18 cellular contexts compared by ENCODE assay signal in genomic region chr12:49819786-49820185, GRCh38. TPM values are rescaled to one million over a fixed set of nuclear protein-coding genes. Genes with fewer than 3 reads are reported as not detected.
A peak's percentile ranks its signal among the peaks of the same experiment; 100 is the strongest.
DNase-seq lines count a peak whose midpoint lies in the region; ATAC-seq, FAIRE-seq and TF ChIP-seq lines count a peak whose summit lies in the region.
"Had no signal": no experiment of that assay in that cellular context is flagged by ENCODE, and none has a peak within 500 bp of the region (broad histone marks: within the 10 kb centered on the region; RNA-seq: fewer than 3 reads in every experiment).

No MANE protein-coding gene starts in this region.

- no peaks in the 10 kb centered on the region for H3K9me3 Mint-ChIP-seq in activated CD8-positive, alpha-beta T cell treated with anti-CD3 and anti-CD28 coated beads, Interleukin-2, amount 10 ng/mL, durations not matched to agents 7 days and 5 days (ENCODE audit: insufficient read depth)
- no peaks in the 10 kb centered on the region for H3K9me3 Mint-ChIP-seq in activated CD8-positive, alpha-beta T cell treated with anti-CD3 and anti-CD28 coated beads for 36 hours
- H3K9me3 Mint-ChIP-seq in chondrocyte (ENCODE audit: low read depth) = no peaks in the 10 kb centered on the region
- H3K9me3 Mint-ChIP-seq: WTC11 had no signal

- H3K27me3 ChIP-seq in osteoblast (ENCODE audit: insufficient read depth, low read length) = no peaks in the 10 kb centered on the region
- H3K27me3 ChIP-seq: breast epithelium, heart right ventricle, right lobe of liver had no signal

- H3K27me3 Mint-ChIP-seq in activated CD8-positive, alpha-beta T cell treated with anti-CD3 and anti-CD28 coated beads, Interleukin-2, amount 10 ng/mL, durations not matched to agents 7 days and 5 days (ENCODE audit: low read depth) = no peaks in the 10 kb centered on the region
- H3K27me3 Mint-ChIP-seq in activated CD8-positive, alpha-beta T cell treated with anti-CD3 and anti-CD28 coated beads for 36 hours = no peaks in the 10 kb centered on the region
- H3K27me3 Mint-ChIP-seq in chondrocyte (ENCODE audit: low read depth) = no peaks in the 10 kb centered on the region

- CTCF ChIA-PET in activated CD8-positive, alpha-beta T cell treated with anti-CD3 and anti-CD28 coated beads, Interleukin-2, amount 10 ng/mL, durations not matched to agents 7 days and 5 days (lab: Charles Lee) = interaction anchor here (0.7 to 4.2 kb wide), 4 partner anchors 17 to 57 kb away, joined by 3 to 21 read pairs (median 9); no protein-coding TSS in a partner anchor
- CTCF ChIA-PET in activated CD8-positive, alpha-beta T cell treated with anti-CD3 and anti-CD28 coated beads for 36 hours (lab: Charles Lee) = interaction anchor here (0.7 to 3.3 kb wide), 5 partner anchors 9 to 126 kb away, joined by 3 to 18 read pairs (median 7); no protein-coding TSS in a partner anchor

- TF ChIP-seq CTCF in activated CD8-positive, alpha-beta T cell treated with anti-CD3 and anti-CD28 coated beads for 36 hours (IDR thresholded peaks at IDR 0.05) = no peak
- TF ChIP-seq CTCF in chondrocyte (IDR thresholded peaks at IDR 0.05) = no peak
- TF ChIP-seq CTCF in osteoblast (IDR thresholded peaks at IDR 0.05; ENCODE audit: extremely low read depth, low read depth, low read length) = no peak

- no peak for ATAC-seq in activated CD8-positive, alpha-beta T cell treated with anti-CD3 and anti-CD28 coated beads, Interleukin-2, amount 10 ng/mL, durations not matched to agents 7 days and 5 days
- no peak for ATAC-seq in activated CD8-positive, alpha-beta T cell treated with anti-CD3 and anti-CD28 coated beads for 36 hours
- ATAC-seq in GM19467 (IDR thresholded peaks at IDR 0.05; ENCODE audit: unreplicated experiment) = no peak
- ATAC-seq: mucosa of descending colon, right lobe of liver had no signal

- POLR2A ChIA-PET in activated CD8-positive, alpha-beta T cell treated with anti-CD3 and anti-CD28 coated beads, Interleukin-2, amount 10 ng/mL, durations not matched to agents 7 days and 5 days (lab: Charles Lee) = interaction anchor here (1.3 kb wide), 1 partner anchor 23 kb away, joined by 3 read pairs; the partner anchor contains the start of gene BCDIN3D
- POLR2A ChIA-PET in activated CD8-positive, alpha-beta T cell treated with anti-CD3 and anti-CD28 coated beads for 36 hours (lab: Charles Lee) = interaction anchor here (0.8 to 1.7 kb wide), 2 partner anchors 23 to 58 kb away, joined by 3 to 8 read pairs; partner anchors contain the start of gene BCDIN3D

- peaks cover 13% of the 10 kb centered on the region for H3K4me1 ChIP-seq in osteoblast (ENCODE audit: insufficient read depth, low read length)
- H3K4me1 ChIP-seq: right lobe of liver had no signal

- H3K4me2 ChIP-seq in osteoblast (ENCODE audit: insufficient read depth, low read length) = no peak overlapping the region

- H3K4me3 ChIP-seq in osteoblast (ENCODE audit: insufficient read depth, low read length) = no peak overlapping the region
- H3K4me3 ChIP-seq: breast epithelium, heart right ventricle, mucosa of descending colon, right lobe of liver had no signal

- peaks cover 37% of the 10 kb centered on the region for H3K4me1 Mint-ChIP-seq in activated CD8-positive, alpha-beta T cell treated with anti-CD3 and anti-CD28 coated beads, Interleukin-2, amount 10 ng/mL, durations not matched to agents 7 days and 5 days (ENCODE audit: low read depth)
- peaks cover 26% of the 10 kb centered on the region for H3K4me1 Mint-ChIP-seq in activated CD8-positive, alpha-beta T cell treated with anti-CD3 and anti-CD28 coated beads for 36 hours (ENCODE audit: low read depth)
- peaks cover 33% of the 10 kb centered on the region for H3K4me1 Mint-ChIP-seq in chondrocyte (ENCODE audit: low read depth)

- peaks cover 58% of the 10 kb centered on the region for H3K79me2 ChIP-seq in osteoblast (ENCODE audit: insufficient read depth, low read length)

- H3K36me3 Mint-ChIP-seq in activated CD8-positive, alpha-beta T cell treated with anti-CD3 and anti-CD28 coated beads, Interleukin-2, amount 10 ng/mL, durations not matched to agents 7 days and 5 days (ENCODE audit: low read depth) = peaks cover 7% of the 10 kb centered on the region
- peaks cover 4% of the 10 kb centered on the region for H3K36me3 Mint-ChIP-seq in activated CD8-positive, alpha-beta T cell treated with anti-CD3 and anti-CD28 coated beads for 36 hours (ENCODE audit: low read depth)
- H3K36me3 Mint-ChIP-seq in chondrocyte (ENCODE audit: low read depth) = peaks cover 12% of the 10 kb centered on the region

- no peak overlapping the region for H2AFZ ChIP-seq in osteoblast (ENCODE audit: low read length)

- peaks cover 76% of the 10 kb centered on the region for H4K20me1 ChIP-seq in osteoblast (ENCODE audit: insufficient read depth, low read length)

- H3K4me3 Mint-ChIP-seq in activated CD8-positive, alpha-beta T cell treated with anti-CD3 and anti-CD28 coated beads, Interleukin-2, amount 10 ng/mL, durations not matched to agents 7 days and 5 days = no peak overlapping the region
- no peak overlapping the region for H3K4me3 Mint-ChIP-seq in activated CD8-positive, alpha-beta T cell treated with anti-CD3 and anti-CD28 coated beads for 36 hours
- no peak overlapping the region for H3K4me3 Mint-ChIP-seq in chondrocyte (ENCODE audit: unreplicated experiment)
- H3K4me3 Mint-ChIP-seq: WTC11 had no signal

- no peak for FAIRE-seq in HTR-8/SVneo (lab: Jason Lieb, UNC)

- intact Hi-C loops in activated CD8-positive, alpha-beta T cell treated with anti-CD3 and anti-CD28 coated beads for 36 hours (cut with micrococcal nuclease) = no loop called here

- H3K27ac ChIP-seq in osteoblast (ENCODE audit: low read depth, low read length) = no peak overlapping the region
- H3K27ac ChIP-seq: breast epithelium, C4-2B, right lobe of liver had no signal

- no peaks in the 10 kb centered on the region for H3K9me3 ChIP-seq in osteoblast (ENCODE audit: low read depth, low read length)
- H3K9me3 ChIP-seq: breast epithelium, heart right ventricle, mucosa of descending colon, right lobe of liver had no signal

- peak overlapping the region; percentile 45 for H3K27ac Mint-ChIP-seq in activated CD8-positive, alpha-beta T cell treated with anti-CD3 and anti-CD28 coated beads, Interleukin-2, amount 10 ng/mL, durations not matched to agents 7 days and 5 days
- H3K27ac Mint-ChIP-seq in activated CD8-positive, alpha-beta T cell treated with anti-CD3 and anti-CD28 coated beads for 36 hours = no peak overlapping the region
- H3K27ac Mint-ChIP-seq in chondrocyte (ENCODE audit: unreplicated experiment) = peak overlapping the region; percentile 6
- H3K27ac Mint-ChIP-seq: WTC11 had no signal

- no peak for DNase-seq in activated CD8-positive, alpha-beta T cell treated with anti-CD3 and anti-CD28 coated beads, Interleukin-2, amount 10 ng/mL, durations not matched to agents 7 days and 5 days
- DNase-seq in activated CD8-positive, alpha-beta T cell treated with anti-CD3 and anti-CD28 coated beads for 36 hours = no peak
- DNase-seq in HCEC 1CT (peak; percentile 21), chondrocyte (ENCODE audit: low spot score) (no peak), osteoblast (ENCODE audit: insufficient read length, low spot score, missing footprints) (peak; percentile 34), NCI-H524 treated with DMSO at 0.1 percent for 48 hours (lab: John Stamatoyannopoulos, UW) (no peak), HTR-8/SVneo (ENCODE audit: insufficient read length, low spot score) (no peak)
- DNase-seq: ACHN, GDM1, heart right ventricle, mucosa of descending colon, occipital lobe, right lobe of liver, SIG-M5 had no signal

- H3K36me3 ChIP-seq in osteoblast (ENCODE audit: insufficient read depth, low read length) = peaks cover 21% of the 10 kb centered on the region
- H3K36me3 ChIP-seq: breast epithelium, right lobe of liver had no signal

RNA-seq across cellular contexts. Expression of gene NCKAP5L, which starts 8.4 kb away (rescaled TPM):
- total RNA-seq in activated CD8-positive, alpha-beta T cell treated with anti-CD3 and anti-CD28 coated beads, Interleukin-2, amount 10 ng/mL, durations not matched to agents 7 days and 5 days = 1 to 10 TPM; 7.2 to 7.7 TPM
- total RNA-seq in activated CD8-positive, alpha-beta T cell treated with anti-CD3 and anti-CD28 coated beads for 36 hours = 1 to 10 TPM; 5.5 to 5.7 TPM
- total RNA-seq in chondrocyte = 36.3 to 47.6 TPM (median 46.0 TPM) in 3 replicates
- 34.8 and 40.5 TPM in 2 replicates for total RNA-seq in osteoblast

RNA-seq across cellular contexts. Expression of gene BCDIN3D, which starts 23.1 kb away (rescaled TPM):
- 1 to 10 TPM; 7.3 to 7.4 TPM for total RNA-seq in activated CD8-positive, alpha-beta T cell treated with anti-CD3 and anti-CD28 coated beads, Interleukin-2, amount 10 ng/mL, durations not matched to agents 7 days and 5 days
- total RNA-seq in activated CD8-positive, alpha-beta T cell treated with anti-CD3 and anti-CD28 coated beads for 36 hours = 1 to 10 TPM; 5.0 to 5.3 TPM
- 3.1 to 3.3 TPM (median 3.3 TPM) in 3 replicates for total RNA-seq in chondrocyte
- 4.7 and 5.4 TPM in 2 replicates for total RNA-seq in osteoblast

Comparison
In these comparisons a context has a peak if more than half of its experiments do, and no peak if none do; other contexts are left out.
1. DNase-seq: peak in HCEC 1CT (single experiment) and osteoblast (single experiment); none in activated CD8-positive, alpha-beta T cell treated with anti-CD3 and anti-CD28 coated beads, Interleukin-2, amount 10 ng/mL, durations not matched to agents 7 days and 5 days (single experiment), activated CD8-positive, alpha-beta T cell treated with anti-CD3 and anti-CD28 coated beads for 36 hours (single experiment), chondrocyte (single experiment), NCI-H524 treated with DMSO at 0.1 percent for 48 hours (single experiment) and HTR-8/SVneo (single experiment).